ENCODE assay signal across 1 cellular context in the genomic region with DNA sequence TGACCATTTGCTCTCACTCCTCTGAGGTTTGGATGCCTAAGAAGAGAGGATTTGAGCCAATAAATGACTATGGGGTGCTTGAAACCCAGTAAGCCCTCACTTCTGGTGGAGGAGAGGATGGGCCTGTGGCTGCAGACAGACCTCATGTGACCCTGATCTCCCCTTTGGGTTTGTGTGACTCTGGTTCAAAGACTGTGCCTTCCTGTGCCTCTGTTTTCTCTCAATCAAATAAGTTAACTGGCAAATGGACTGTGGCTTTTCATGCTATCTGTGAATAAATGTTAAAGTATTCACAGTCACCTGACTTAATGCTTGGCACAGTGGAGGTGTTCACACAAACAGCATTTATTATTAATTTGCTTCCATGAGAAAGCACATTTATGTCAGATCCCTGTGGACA.
TF ChIP-seq lines count a peak whose summit lies in the region.

No MANE protein-coding gene starts in this region.

TF ChIP-seq in SK-N-SH, 30 proteins besides CTCF, POLR2A, EP300 and RAD21:
- TF ChIP-seq TCF12 (IDR thresholded peaks at IDR 0.05): peak; percentile 41
- TF ChIP-seq PBX3 (IDR thresholded peaks at IDR 0.05): peak; percentile 31; the same call in 1 of the 2 replicates
